In genomic region chr2:143034292-143035074, GRCh38 we compare ENCODE assay signal across 9 cellular contexts.
DNase-seq lines count a peak whose midpoint lies in the region; ATAC-seq and TF ChIP-seq lines count a peak whose summit lies in the region.
"Had no signal": no experiment of that assay in that cellular context is flagged by ENCODE, and none has a peak within 500 bp of the region (broad histone marks: within the 10 kb centered on the region; RNA-seq: fewer than 3 reads in every experiment).

No MANE protein-coding gene starts in this region.

- H3K27ac ChIP-seq in SJSA1 (no peak overlapping the region), heart left ventricle (no peak overlapping the region)
- H3K27ac ChIP-seq: skin epidermis had no signal

- no peaks in the 10 kb centered on the region for H3K36me3 Mint-ChIP-seq in activated naive CD4-positive, alpha-beta T cell treated with anti-CD3 and anti-CD28 coated beads, Interleukin-2, amount 50 U/mL, for 72 hours

- peak; percentile 66 for DNase-seq in activated CD8-positive, alpha-beta memory T cell treated with anti-CD3 and anti-CD28 coated beads for 24 hours
- DNase-seq in activated CD8-positive, alpha-beta memory T cell treated with anti-CD3 and anti-CD28 coated beads, Interleukin-2, amount 50 U/mL, for 48 hours = no peak
- DNase-seq in NCI-H1092 (lab: John Stamatoyannopoulos, UW) = peak; percentile 47
- DNase-seq in SJSA1 (ENCODE audit: low read depth in 1 of 2, low spot score in 2 of 2) = peak; percentile 39 to 65
- DNase-seq in activated naive CD4-positive, alpha-beta T cell treated with anti-CD3 and anti-CD28 coated beads, Interleukin-2, amount 50 U/mL, for 72 hours (ENCODE audit: low spot score in 2 of 2) = peak in 1 of 2 donors; percentile 38
- peak in 4 of 5 donors; percentile 29 to 39 (median 31) for DNase-seq in heart left ventricle
- DNase-seq in sciatic nerve (ENCODE audit: low spot score) = peak; percentile 63

- H3K27ac Mint-ChIP-seq in activated naive CD4-positive, alpha-beta T cell treated with anti-CD3 and anti-CD28 coated beads, Interleukin-2, amount 50 U/mL, for 72 hours = no peak overlapping the region

- intact Hi-C loops in heart left ventricle (cut with DNase I) = loop anchor here in 3 of 10 donors (10.0 kb wide), 2 partner anchors 220 to 230 kb away; no protein-coding TSS in a partner anchor
- intact Hi-C loops in sciatic nerve (cut with DNase I) = no loop called here

- peak; percentile 92 to 99 (median 96) for TF ChIP-seq CTCF in heart left ventricle (IDR thresholded peaks at IDR 0.05)

- H3K4me3 ChIP-seq in SJSA1 (no peak overlapping the region), heart left ventricle (no peak overlapping the region)
- H3K4me3 ChIP-seq: skin epidermis had no signal

- no peaks in the 10 kb centered on the region for H3K9me3 Mint-ChIP-seq in activated naive CD4-positive, alpha-beta T cell treated with anti-CD3 and anti-CD28 coated beads, Interleukin-2, amount 50 U/mL, for 72 hours

- H3K36me3 ChIP-seq in SJSA1 (no peaks in the 10 kb centered on the region), heart left ventricle (no peaks in the 10 kb centered on the region)

- H3K9me3 ChIP-seq in SJSA1 (replicated peaks) = no peaks in the 10 kb centered on the region
- no peaks in the 10 kb centered on the region for H3K9me3 ChIP-seq in heart left ventricle

- 30 to 37% (median 32%) methylated on average over 5 of the region's 5 CpGs for WGBS in heart left ventricle, 4 donors

- no peak for TF ChIP-seq POLR2A in heart left ventricle (IDR thresholded peaks at IDR 0.05)

- ATAC-seq in HG02678 (IDR thresholded peaks at IDR 0.05; ENCODE audit: unreplicated experiment) (peak; percentile 90), heart left ventricle (peak in 3 of 4 donors; percentile 49 to 83 (median 69)), sciatic nerve (peak; percentile 87)
- peak; percentile 77 to 80 for ATAC-seq in activated naive CD4-positive, alpha-beta T cell treated with anti-CD3 and anti-CD28 coated beads, Interleukin-2, amount 50 U/mL, for 72 hours

- H3K4me1 ChIP-seq in SJSA1 (replicated peaks) (no peaks in the 10 kb centered on the region), heart left ventricle (no peaks in the 10 kb centered on the region)

- H3K27me3 ChIP-seq in SJSA1 (replicated peaks) (no peaks in the 10 kb centered on the region), heart left ventricle (no peaks in the 10 kb centered on the region)
